In genomic region chr14:95522556-95522955, GRCh38 we compare ENCODE assay signal across 13 cellular contexts. TPM values are rescaled to one million over a fixed set of nuclear protein-coding genes. Genes with fewer than 3 reads are reported as not detected.
DNase-seq lines count a peak whose midpoint lies in the region; ATAC-seq, FAIRE-seq and TF ChIP-seq lines count a peak whose summit lies in the region.
"Had no signal": no experiment of that assay in that cellular context is flagged by ENCODE, and none has a peak within 500 bp of the region (broad histone marks: within the 10 kb centered on the region; RNA-seq: fewer than 3 reads in every experiment).

No MANE protein-coding gene starts in this region.

- BruUV-seq in Panc1 (replicated peaks; lab: Mats Ljungman, UMichigan) = no TSS peak

- H2AFZ ChIP-seq in astrocyte (ENCODE audit: low read depth, low read length) (no peak overlapping the region), smooth muscle cell (ENCODE audit: low read depth) (no peak overlapping the region)

- no peak for ATAC-seq in Panc1
- ATAC-seq in GM18873 (IDR thresholded peaks at IDR 0.05; ENCODE audit: low FRiP score, unreplicated experiment) = no peak

- intact Hi-C loops in Panc1 (cut with micrococcal nuclease; ENCODE audit: unreplicated experiment) = no loop called here

- H3K27ac ChIP-seq in Panc1 (ENCODE audit: low read length) (peak overlapping the region; percentile 81; the same call in 1 of the 2 replicates), astrocyte (ENCODE audit: low read depth, low read length) (no peak overlapping the region), smooth muscle cell (ENCODE audit: low read depth) (peak overlapping the region; percentile 98)
- H3K27ac ChIP-seq: ascending aorta had no signal

- POLR2A ChIA-PET in Panc1 (lab: Charles Lee) = no interaction called here

- H3K4me3 ChIP-seq in Panc1 (ENCODE audit: low read depth in 2 of 2, low read length in 2 of 2) (no peak overlapping the region), astrocyte (ENCODE audit: insufficient read depth, low read depth, low read length) (no peak overlapping the region), smooth muscle cell (no peak overlapping the region)
- H3K4me3 ChIP-seq: ascending aorta had no signal

- WGBS in smooth muscle cell (ENCODE audit: low lambda C conversion rate) = 84% methylated on average over 4 of the region's 4 CpGs

- CTCF ChIA-PET in Panc1 (lab: Charles Lee) = no interaction called here

- peak overlapping the region; percentile 50 for H3K27ac Mint-ChIP-seq in astrocyte (ENCODE audit: unreplicated experiment)
- H3K27ac Mint-ChIP-seq: IgD-negative memory B cell had no signal

- H3K4me2 ChIP-seq in astrocyte (ENCODE audit: low read length) (peak overlapping the region; percentile 72), smooth muscle cell (peak overlapping the region; percentile 83)

- H3K9me3 ChIP-seq in Panc1 (ENCODE audit: control insufficient read depth, insufficient read depth, low read depth, low read length) (no peaks in the 10 kb centered on the region), astrocyte (ENCODE audit: insufficient read depth, low read depth, low read length) (no peaks in the 10 kb centered on the region), smooth muscle cell (replicated peaks; ENCODE audit: low read depth) (no peaks in the 10 kb centered on the region)
- H3K9me3 ChIP-seq: ascending aorta had no signal

- H3K9ac ChIP-seq in astrocyte (ENCODE audit: low read length) (no peak overlapping the region), smooth muscle cell (ENCODE audit: low read depth) (peak overlapping the region; percentile 90)

- no peak overlapping the region for H3K4me3 Mint-ChIP-seq in astrocyte (ENCODE audit: unreplicated experiment)
- H3K4me3 Mint-ChIP-seq: IgD-negative memory B cell had no signal

- H3K36me3 ChIP-seq in Panc1 (ENCODE audit: control insufficient read depth, insufficient read depth, low read length) = no peaks in the 10 kb centered on the region
- H3K36me3 ChIP-seq in astrocyte (ENCODE audit: insufficient read depth, low read length) = no peaks in the 10 kb centered on the region
- H3K36me3 ChIP-seq in smooth muscle cell (ENCODE audit: low read depth) = no peaks in the 10 kb centered on the region
- H3K36me3 ChIP-seq: ascending aorta had no signal

- H3K9me3 Mint-ChIP-seq in astrocyte (ENCODE audit: unreplicated experiment) = no peaks in the 10 kb centered on the region
- H3K9me3 Mint-ChIP-seq: IgD-negative memory B cell had no signal

- peaks cover 43% of the 10 kb centered on the region for H3F3A ChIP-seq in smooth muscle cell (ENCODE audit: low read depth)

- H4K20me1 ChIP-seq in astrocyte (ENCODE audit: insufficient read depth, low read length) (peaks cover 10% of the 10 kb centered on the region), smooth muscle cell (ENCODE audit: low read depth) (no peaks in the 10 kb centered on the region)

- in situ Hi-C loops in Panc1 (cut with HindIII; ENCODE audit: low pct_unique_long_range_greater_than_20kb, low sequenced_read_pairs) = no loop called here

- no peaks in the 10 kb centered on the region for H3K27me3 ChIP-seq in Panc1 (ENCODE audit: control insufficient read depth, insufficient read depth, low read length)
- H3K27me3 ChIP-seq in astrocyte (ENCODE audit: insufficient read depth, low read length) = no peaks in the 10 kb centered on the region
- no peaks in the 10 kb centered on the region for H3K27me3 ChIP-seq in smooth muscle cell (ENCODE audit: low read depth)
- H3K27me3 ChIP-seq: ascending aorta had no signal

- no peaks in the 10 kb centered on the region for H3K36me3 Mint-ChIP-seq in astrocyte (ENCODE audit: low read depth, unreplicated experiment)
- H3K36me3 Mint-ChIP-seq: IgD-negative memory B cell had no signal

- no peaks in the 10 kb centered on the region for H3K79me2 ChIP-seq in astrocyte (ENCODE audit: insufficient read depth, low read length)
- H3K79me2 ChIP-seq in smooth muscle cell (ENCODE audit: low read depth) = peaks cover 6% of the 10 kb centered on the region

- no peak for TF ChIP-seq POLR2A in GM12891 (IDR thresholded peaks at IDR 0.05; ENCODE audit: low read depth, low read length)

- H3K27me3 Mint-ChIP-seq in astrocyte (ENCODE audit: low read depth, unreplicated experiment) = no peaks in the 10 kb centered on the region
- H3K27me3 Mint-ChIP-seq: IgD-negative memory B cell had no signal

- FAIRE-seq in astrocyte (lab: Jason Lieb, UNC) = no peak
- FAIRE-seq in GM12891 (lab: Jason Lieb, UNC) = no peak
- FAIRE-seq: urothelium cell line had no signal

- H3K4me1 ChIP-seq in Panc1 (ENCODE audit: control insufficient read depth, insufficient read depth, low read length) (peaks cover 20% of the 10 kb centered on the region), astrocyte (ENCODE audit: insufficient read depth, low read length) (peaks cover 59% of the 10 kb centered on the region), smooth muscle cell (ENCODE audit: low read depth) (peaks cover 7% of the 10 kb centered on the region)

- peak; percentile 51 for DNase-seq in activated CD8-positive, alpha-beta memory T cell treated with anti-CD3 and anti-CD28 coated beads for 24 hours
- no peak for DNase-seq in activated CD8-positive, alpha-beta memory T cell treated with anti-CD3 and anti-CD28 coated beads, Interleukin-2, amount 50 U/mL, for 4 hours
- no peak for DNase-seq in Panc1 (ENCODE audit: low read depth, low spot score)
- no peak for DNase-seq in astrocyte (ENCODE audit: low read depth)
- DNase-seq in smooth muscle cell (lab: John Stamatoyannopoulos, UW; ENCODE audit: unreplicated experiment) = no peak
- no peak for DNase-seq in RKO (ENCODE audit: low spot score)
- no peak for DNase-seq in GM12891 (ENCODE audit: insufficient read length, low spot score)
- DNase-seq: effector CD4-positive, alpha-beta T cell; NCI-H1930 had no signal

- peaks cover 55% of the 10 kb centered on the region for H3K4me1 Mint-ChIP-seq in astrocyte (ENCODE audit: low read depth, unreplicated experiment)

- TF ChIP-seq CTCF in Panc1 (IDR thresholded peaks at IDR 0.05) (no peak), astrocyte (IDR thresholded peaks at IDR 0.05; ENCODE audit: insufficient read depth, low read depth, low read length) (no peak), smooth muscle cell (IDR thresholded peaks at IDR 0.05; ENCODE audit: borderline replicate concordance, insufficient read depth, poor library complexity, severe bottlenecking) (no peak)

TF ChIP-seq in GM12891, 5 proteins besides CTCF, POLR2A, EP300 and RAD21:
- TF ChIP-seq PAX5 (IDR thresholded peaks at IDR 0.05; ENCODE audit: insufficient read depth, low read length, severe bottlenecking) (no peak), TAF1 (IDR thresholded peaks at IDR 0.05; ENCODE audit: low read depth, low read length) (no peak), SPI1 (IDR thresholded peaks at IDR 0.05; ENCODE audit: low read depth, low read length) (no peak), POU2F2 (IDR thresholded peaks at IDR 0.05; ENCODE audit: low read depth, low read length) (no peak), POLR2AphosphoS5 (IDR thresholded peaks at IDR 0.05; ENCODE audit: low read depth, low read length) (no peak)

RNA-seq across cellular contexts. Expression of gene SYNE3, which starts 6.1 kb away (rescaled TPM):
- total RNA-seq in Panc1 (2021; ENCODE audit: unreplicated experiment) = 6.2 TPM
- 2.1 TPM for polyA plus RNA-seq in Panc1 (2012; ENCODE audit: insufficient read length)
- total RNA-seq in astrocyte = 2.5 TPM in 2 replicates
- 4.0 and 4.2 TPM in 2 replicates for total RNA-seq in smooth muscle cell
- polyA plus RNA-seq in smooth muscle cell = 2.7 and 4.1 TPM in 2 replicates
- 2.6 TPM for polyA plus RNA-seq in GM12891 (2012; ENCODE audit: low read depth, missing spikeins)

RNA-seq across cellular contexts. Expression of gene GLRX5, which starts 12.3 kb away (rescaled TPM):
- total RNA-seq in Panc1 (2021; ENCODE audit: unreplicated experiment) (38.6 TPM), astrocyte (50.1 and 50.5 TPM in 2 replicates), smooth muscle cell (42.4 and 53.5 TPM in 2 replicates)
- polyA plus RNA-seq in Panc1 (2012; ENCODE audit: insufficient read length) = 42.7 TPM
- polyA plus RNA-seq in smooth muscle cell = 79.8 and 84.3 TPM in 2 replicates
- polyA plus RNA-seq in GM12891 (2012; ENCODE audit: low read depth, missing spikeins) = 35.0 TPM
